ENCODE assay signal across 8 cellular contexts in genomic region chr11:65858354-65859133, GRCh38. TPM values are rescaled to one million over a fixed set of nuclear protein-coding genes. Genes with fewer than 3 reads are reported as not detected.
DNase-seq lines count a peak whose midpoint lies in the region; ATAC-seq and TF ChIP-seq lines count a peak whose summit lies in the region.

No MANE protein-coding gene starts in this region.

- no peaks in the 10 kb centered on the region for H3K27me3 ChIP-seq in DOHH2 (ENCODE audit: control insufficient read depth, low read length)
- no peaks in the 10 kb centered on the region for H3K27me3 ChIP-seq in brain microvascular endothelial cell (replicated peaks)
- H3K27me3 ChIP-seq in mononuclear cell (ENCODE audit: insufficient read depth, low read length) = no peaks in the 10 kb centered on the region

- TF ChIP-seq CTCF in DOHH2 (IDR thresholded peaks at IDR 0.05; ENCODE audit: low read depth, low read length, poor library complexity, severe bottlenecking) = no peak
- TF ChIP-seq CTCF in brain microvascular endothelial cell (IDR thresholded peaks at IDR 0.05; ENCODE audit: low read depth, low read length, missing control alignments) = no peak

- in situ Hi-C loops in brain microvascular endothelial cell (cut with HindIII; ENCODE audit: low pct_ligation_motif_present, low sequenced_read_pairs) = no loop called here

- peak overlapping the region; percentile 88 for H3K4me3 ChIP-seq in DOHH2 (ENCODE audit: low read length)
- peak overlapping the region; percentile 61 for H3K4me3 ChIP-seq in brain microvascular endothelial cell (ENCODE audit: low read depth, low read length)
- peak overlapping the region; percentile 94 for H3K4me3 ChIP-seq in mononuclear cell (ENCODE audit: low read length)

- peaks cover 20% of the 10 kb centered on the region for H4K20me1 ChIP-seq in DOHH2 (ENCODE audit: control insufficient read depth, insufficient read depth, low read depth, low read length)

- H3K79me2 ChIP-seq in DOHH2 (ENCODE audit: control insufficient read depth, low read length) = peaks cover 60% of the 10 kb centered on the region

- peak; percentile 92 for DNase-seq in KG1 (lab: John Stamatoyannopoulos, UW)
- DNase-seq in brain microvascular endothelial cell = no peak
- DNase-seq in SW 1271 (lab: John Stamatoyannopoulos, UW) = no peak

- peak overlapping the region; percentile 83 for H3K27ac ChIP-seq in DOHH2 (ENCODE audit: low read depth, low read length)
- peak overlapping the region; percentile 93 for H3K27ac ChIP-seq in brain microvascular endothelial cell

- H3K9me3 ChIP-seq in DOHH2 (ENCODE audit: control insufficient read depth, insufficient read depth, low read length) (no peaks in the 10 kb centered on the region), mononuclear cell (ENCODE audit: low read depth, low read length) (no peaks in the 10 kb centered on the region)

- peak overlapping the region; percentile 93 for H3K4me2 ChIP-seq in DOHH2 (ENCODE audit: low read length)

- peaks cover 69% of the 10 kb centered on the region for H3K36me3 ChIP-seq in DOHH2 (ENCODE audit: control insufficient read depth, low read length)
- H3K36me3 ChIP-seq in brain microvascular endothelial cell (replicated peaks) = peaks cover 52% of the 10 kb centered on the region

- H3K9me2 ChIP-seq in DOHH2 (replicated peaks; ENCODE audit: control insufficient read depth, low read length) = no peaks in the 10 kb centered on the region

- ATAC-seq in GM21528 (IDR thresholded peaks at IDR 0.05; ENCODE audit: low FRiP score, unreplicated experiment) (no peak), GM18868 (IDR thresholded peaks at IDR 0.05; ENCODE audit: unreplicated experiment) (no peak), GM18873 (IDR thresholded peaks at IDR 0.05; ENCODE audit: low FRiP score, unreplicated experiment) (no peak)

- H3K4me1 ChIP-seq in DOHH2 (ENCODE audit: control insufficient read depth, low read length) = peaks cover 28% of the 10 kb centered on the region
- H3K4me1 ChIP-seq in mononuclear cell (ENCODE audit: insufficient read depth, low read length) = peaks cover 56% of the 10 kb centered on the region

- H3F3A ChIP-seq in DOHH2 (ENCODE audit: control insufficient read depth, insufficient read depth) = peaks cover 21% of the 10 kb centered on the region

RNA-seq across cellular contexts. Expression of gene CFL1, which starts 0.6 kb away (rescaled TPM):
- 731 TPM for total RNA-seq in mononuclear cell

RNA-seq across cellular contexts. Expression of gene MUS81, which starts 1.7 kb away (rescaled TPM):
- 17.3 TPM for total RNA-seq in mononuclear cell

RNA-seq across cellular contexts. Expression of gene EFEMP2, which starts 14.1 kb away (rescaled TPM):
- total RNA-seq in mononuclear cell = 1.3 TPM

RNA-seq across cellular contexts. Expression of gene CTSW, which starts 21.1 kb away (rescaled TPM):
- total RNA-seq in mononuclear cell = 130 TPM

RNA-seq across cellular contexts. Expression of gene SNX32, which starts 24.8 kb away (rescaled TPM):
- not detected for total RNA-seq in mononuclear cell
